19 cellular contexts compared by ENCODE assay signal in the genomic region with DNA sequence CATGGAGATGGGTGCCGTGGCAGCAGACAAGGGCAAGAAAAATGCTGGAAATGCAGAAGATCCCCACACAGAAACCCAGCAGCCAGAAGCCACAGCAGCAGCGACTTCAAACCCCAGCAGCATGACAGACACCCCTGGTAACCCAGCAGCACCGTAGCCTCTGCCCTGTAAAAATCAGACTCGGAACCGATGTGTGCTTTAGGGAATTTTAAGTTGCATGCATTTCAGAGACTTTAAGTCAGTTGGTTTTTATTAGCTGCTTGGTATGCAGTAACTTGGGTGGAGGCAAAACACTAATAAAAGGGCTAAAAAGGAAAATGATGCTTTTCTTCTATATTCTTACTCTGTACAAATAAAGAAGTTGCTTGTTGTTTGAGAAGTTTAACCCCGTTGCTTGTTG.
"Had no signal": no experiment of that assay in that cellular context is flagged by ENCODE, and none has a peak within 500 bp of the region (broad histone marks: within the 10 kb centered on the region; RNA-seq: fewer than 3 reads in every experiment).

No MANE protein-coding gene starts in this region.

- H3K4me2 ChIP-seq: smooth muscle cell had no signal

- ATAC-seq: activated T-cell treated with anti-CD3 and anti-CD28 coated beads, Interleukin-2, amount 50 U/mL, for 72 hours; left lobe of liver; lower lobe of right lung; naive thymus-derived CD4-positive, alpha-beta T cell; sciatic nerve; stimulated activated memory B cell treated with anti-CD40 and anti-IgM and Interleukin-4, amounts not matched to agents 10 μg/mL and 1 μg/mL and 100 μg/mL, for 72 hours; T-helper 17 cell had no signal

- H3K27me3 ChIP-seq: cardiac muscle cell had no signal

- H3K4me3 ChIP-seq: cardiac muscle cell, lower lobe of right lung, smooth muscle cell, thoracic aorta had no signal

- FAIRE-seq: endometrium had no signal

- DNase-seq: activated CD4-positive, alpha-beta memory T cell treated with anti-CD3 and anti-CD28 coated beads, Interleukin-2, amount 10 ng/mL, durations not matched to agents 7 days and 5 days; activated CD4-positive, alpha-beta T cell treated with anti-CD3 and anti-CD28 coated beads for 48 hours; activated CD4-positive, CD25-positive, alpha-beta regulatory T cell; activated effector memory CD4-positive, alpha-beta T cell treated with Interleukin-2 at 50 U/mL for 16 hours; activated naive CD4-positive, alpha-beta T cell treated with anti-CD3 and anti-CD28 coated beads, Interleukin-2, amount 10 ng/mL, durations not matched to agents 7 days and 5 days; activated T-cell treated with anti-CD3 and anti-CD28 coated beads, Interleukin-2, amount 50 U/mL, for 72 hours; foreskin fibroblast; lower lobe of right lung; naive thymus-derived CD4-positive, alpha-beta T cell; occipital lobe; stimulated activated CD4-positive, alpha-beta T cell treated with anti-CD3 and anti-CD28 coated beads, Interleukin-15, amount 100 ng/mL, for 24 hours; T-helper 17 cell had no signal

- H3K9me3 ChIP-seq: lower lobe of right lung, thoracic aorta had no signal

- H3K27ac ChIP-seq: cardiac muscle cell, lower lobe of right lung had no signal
